Comparison of ENCODE assay signal across 8 cellular contexts in genomic region chr7:115851291-115851690, GRCh38.
DNase-seq lines count a peak whose midpoint lies in the region; ATAC-seq, FAIRE-seq and TF ChIP-seq lines count a peak whose summit lies in the region.

No MANE protein-coding gene starts in this region.

- no peak overlapping the region for H3K4me3 ChIP-seq in OCI-LY3 (ENCODE audit: low read length)

- H3K79me2 ChIP-seq in OCI-LY3 (ENCODE audit: low read length), result no peaks in the 10 kb centered on the region

- no peak for FAIRE-seq in urothelium cell line (lab: Jason Lieb, UNC)

- no peak overlapping the region for H3K9ac ChIP-seq in OCI-LY3 (ENCODE audit: low read length)

- TF ChIP-seq CTCF in OCI-LY3 (IDR thresholded peaks at IDR 0.05; ENCODE audit: low read depth, low read length), result peak; percentile 75

- no peaks in the 10 kb centered on the region for H3K9me3 ChIP-seq in OCI-LY3 (ENCODE audit: insufficient read depth, low read length)

- no peak overlapping the region for H3K27ac ChIP-seq in OCI-LY3 (ENCODE audit: low read length)

- no peaks in the 10 kb centered on the region for H4K20me1 ChIP-seq in OCI-LY3 (ENCODE audit: insufficient read depth, low read length)

- H2AFZ ChIP-seq in OCI-LY3 (ENCODE audit: low read depth, low read length), result no peak overlapping the region

- ATAC-seq in esophagus mucosa (no peak), sciatic nerve (no peak)

- no peaks in the 10 kb centered on the region for H3K36me3 ChIP-seq in OCI-LY3 (replicated peaks; ENCODE audit: low read depth, low read length)

- no peak overlapping the region for H3K4me2 ChIP-seq in OCI-LY3 (ENCODE audit: low read length)

- intact Hi-C loops in sciatic nerve (cut with DNase I), result no loop called here

- no peaks in the 10 kb centered on the region for H3K4me1 ChIP-seq in OCI-LY3 (ENCODE audit: low read length)

- H3K27me3 ChIP-seq in OCI-LY3 (ENCODE audit: low read depth, low read length), result no peaks in the 10 kb centered on the region

- DNase-seq in D341Med (ENCODE audit: low spot score) (peak; percentile 22), HT-29 (ENCODE audit: low spot score) (peak; percentile 71), fibroblast of gingiva (ENCODE audit: low read depth) (peak; percentile 48), urothelium cell line (ENCODE audit: low spot score) (peak; percentile 2), mucosa of gallbladder (ENCODE audit: low spot score) (no peak), sciatic nerve (ENCODE audit: low spot score) (no peak)

Comparison
In these comparisons a context has a peak if more than half of its experiments do, and no peak if none do; other contexts are left out.
1. DNase-seq: peak in D341Med (single experiment), HT-29 (single experiment), fibroblast of gingiva (single experiment) and urothelium cell line (single experiment); none in mucosa of gallbladder (single experiment) and sciatic nerve (single experiment).